ENCODE assay signal across 16 cellular contexts in the genomic region with DNA sequence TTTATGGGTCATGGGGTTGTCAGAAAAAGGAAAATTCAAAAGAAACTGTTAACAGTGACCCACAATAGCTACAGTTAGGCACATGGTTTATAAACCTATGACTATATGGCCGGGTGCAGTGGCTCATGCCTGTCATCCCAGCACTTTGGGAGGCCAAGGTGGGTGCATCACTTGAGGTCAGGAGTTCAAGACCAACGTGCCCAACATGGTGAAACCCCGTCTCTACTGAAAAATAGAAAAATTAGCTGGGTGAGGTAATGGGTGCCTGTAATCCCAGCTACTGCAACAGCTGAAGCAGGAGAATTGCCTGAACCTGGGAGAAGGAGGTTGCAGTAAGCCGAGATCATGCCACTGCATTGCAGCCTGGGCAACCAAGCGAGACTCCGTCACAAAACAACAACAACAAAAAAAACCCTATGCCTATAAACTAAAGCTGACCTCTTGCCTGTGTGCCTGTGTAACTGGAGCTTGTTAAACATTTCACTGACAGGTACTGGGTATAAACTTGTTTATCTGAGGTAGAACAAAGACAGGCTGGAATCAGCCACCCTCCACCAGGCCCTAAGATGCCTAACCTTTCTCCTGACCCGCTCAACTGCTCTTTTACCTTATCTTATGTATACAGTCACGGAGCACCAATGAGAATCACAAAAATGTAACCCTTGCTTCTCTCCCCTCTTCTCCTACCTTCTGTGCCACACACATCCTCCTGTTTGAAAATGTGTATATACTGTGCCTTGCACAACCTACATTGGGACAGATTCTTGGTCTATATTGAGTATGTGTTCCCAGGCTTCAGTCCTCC.
"Had no signal": no experiment of that assay in that cellular context is flagged by ENCODE, and none has a peak within 500 bp of the region (broad histone marks: within the 10 kb centered on the region; RNA-seq: fewer than 3 reads in every experiment).

No MANE protein-coding gene starts in this region.

- H3K36me3 ChIP-seq: colonic mucosa, esophagus squamous epithelium, neutrophil, spleen, tibial nerve had no signal

- H3K27me3 ChIP-seq: colonic mucosa, esophagus squamous epithelium, neutrophil, spleen, tibial nerve had no signal

- DNase-seq: activated B cell treated with CpG ODN at 0.5 μM for 24 hours; activated CD4-positive, alpha-beta T cell treated with anti-CD3 and anti-CD28 coated beads, Interleukin-2, amount 10 ng/mL, durations not matched to agents 24 days and 14 days; activated naive CD4-positive, alpha-beta T cell treated with Interleukin-2 at 50 U/mL for 16 hours; colonic mucosa; esophagus squamous epithelium; foreskin fibroblast; midbrain; posterior cingulate gyrus; spleen; stimulated activated CD4-positive, alpha-beta T cell treated with anti-CD3 and anti-CD28 coated beads, Interleukin-1b, Interleukin-23, amount 100 ng/mL, for 48 hours; stimulated activated naive B cell treated with anti-CD40 and anti-IgM and Interleukin-4, amounts not matched to agents 10 μg/mL and 1 μg/mL and 100 μg/mL, for 72 hours had no signal

- H3K4me1 ChIP-seq: colonic mucosa, esophagus squamous epithelium, spleen, tibial nerve had no signal

- H3K27me3 Mint-ChIP-seq: activated B cell treated with CpG ODN at 0.5 μM for 24 hours; activated CD4-positive, alpha-beta T cell treated with anti-CD3 and anti-CD28 coated beads, Interleukin-2, amount 10 ng/mL, durations not matched to agents 24 days and 14 days; stimulated activated naive B cell treated with anti-CD40 and anti-IgM and Interleukin-4, amounts not matched to agents 10 μg/mL and 1 μg/mL and 100 μg/mL, for 72 hours had no signal

- ATAC-seq: sciatic nerve; stimulated activated naive B cell treated with anti-CD40 and anti-IgM and Interleukin-4, amounts not matched to agents 10 μg/mL and 1 μg/mL and 100 μg/mL, for 72 hours had no signal

- H3K27ac ChIP-seq: colonic mucosa, esophagus squamous epithelium, neutrophil, spleen, tibial nerve had no signal

- H3K4me3 ChIP-seq: colonic mucosa, esophagus squamous epithelium, spleen, tibial nerve had no signal

- H3K9me3 ChIP-seq: colonic mucosa, esophagus squamous epithelium, neutrophil, tibial nerve had no signal

- H3K27ac Mint-ChIP-seq: activated B cell treated with CpG ODN at 0.5 μM for 24 hours; activated CD4-positive, alpha-beta T cell treated with anti-CD3 and anti-CD28 coated beads, Interleukin-2, amount 10 ng/mL, durations not matched to agents 24 days and 14 days; activated T-helper 1 cell treated with anti-CD3 and anti-CD28 coated beads, Interleukin-12 subunit alpha, Interleukin-12 subunit beta, Interleukin-2, Interleukin-4 antibody, amounts not matched to agents 30 ng/mL and 10 ng/mL and 1 ng/mL, durations not matched to agents 14 hours and 24 hours and 36 hours; stimulated activated naive B cell treated with anti-CD40 and anti-IgM and Interleukin-4, amounts not matched to agents 10 μg/mL and 1 μg/mL and 100 μg/mL, for 72 hours; T-helper 1 cell treated with Interleukin-12 subunit alpha and Interleukin-12 subunit beta and Interleukin-4 antibody, amounts not matched to agents 30 μg/mL and 1 μg/mL, for 36 hours had no signal

- H3K4me3 Mint-ChIP-seq: activated B cell treated with CpG ODN at 0.5 μM for 24 hours; activated CD4-positive, alpha-beta T cell treated with anti-CD3 and anti-CD28 coated beads, Interleukin-2, amount 10 ng/mL, durations not matched to agents 24 days and 14 days; activated T-helper 1 cell treated with anti-CD3 and anti-CD28 coated beads, Interleukin-12 subunit alpha, Interleukin-12 subunit beta, Interleukin-2, Interleukin-4 antibody, amounts not matched to agents 30 ng/mL and 10 ng/mL and 1 ng/mL, durations not matched to agents 14 hours and 24 hours and 36 hours; stimulated activated naive B cell treated with anti-CD40 and anti-IgM and Interleukin-4, amounts not matched to agents 10 μg/mL and 1 μg/mL and 100 μg/mL, for 72 hours; T-helper 1 cell treated with Interleukin-12 subunit alpha and Interleukin-12 subunit beta and Interleukin-4 antibody, amounts not matched to agents 30 μg/mL and 1 μg/mL, for 36 hours had no signal
